Comparison of ENCODE assay signal across 17 cellular contexts in the genomic region with DNA sequence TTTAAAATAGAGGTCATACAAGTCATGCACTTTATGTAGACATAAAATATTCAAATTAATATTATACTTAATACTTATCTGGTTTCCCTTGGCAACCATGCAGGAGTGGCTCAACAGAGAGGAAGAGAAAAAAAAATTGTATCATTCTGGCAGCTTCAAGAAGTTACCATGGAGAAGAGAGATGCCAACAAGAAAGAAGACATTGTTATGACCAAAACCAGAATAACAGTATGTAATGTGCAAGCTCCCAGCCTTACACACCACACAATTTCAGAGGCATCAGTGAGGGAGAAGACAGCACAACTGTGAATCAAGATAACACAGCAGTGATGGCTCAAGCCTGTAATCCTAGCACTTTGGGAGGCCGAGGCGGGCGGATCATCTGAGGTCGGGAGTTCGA.
"Had no signal": no experiment of that assay in that cellular context is flagged by ENCODE, and none has a peak within 500 bp of the region (broad histone marks: within the 10 kb centered on the region; RNA-seq: fewer than 3 reads in every experiment).

No MANE protein-coding gene starts in this region.

- H3K4me1 Mint-ChIP-seq: naive B cell; nephron progenitor cell; stimulated activated naive B cell treated with anti-CD40 and anti-IgM and Interleukin-4, amounts not matched to agents 10 μg/mL and 1 μg/mL and 100 μg/mL, for 72 hours; stimulated activated naive CD8-positive, alpha-beta T cell treated with anti-CD3 and anti-CD28 coated beads, Interleukin-15, amount 100 ng/mL, for 72 hours had no signal

- H3K27ac Mint-ChIP-seq: naive B cell; nephron progenitor cell; stimulated activated naive B cell treated with anti-CD40 and anti-IgM and Interleukin-4, amounts not matched to agents 10 μg/mL and 1 μg/mL and 100 μg/mL, for 72 hours; stimulated activated naive CD8-positive, alpha-beta T cell treated with anti-CD3 and anti-CD28 coated beads, Interleukin-15, amount 100 ng/mL, for 72 hours had no signal

- H3K27me3 Mint-ChIP-seq: stimulated activated naive CD8-positive, alpha-beta T cell treated with anti-CD3 and anti-CD28 coated beads, Interleukin-15, amount 100 ng/mL, for 72 hours had no signal

- FAIRE-seq: kidney had no signal

- H3K36me3 Mint-ChIP-seq: naive B cell; stimulated activated naive B cell treated with anti-CD40 and anti-IgM and Interleukin-4, amounts not matched to agents 10 μg/mL and 1 μg/mL and 100 μg/mL, for 72 hours had no signal

- H3K4me3 Mint-ChIP-seq: naive B cell; nephron progenitor cell; stimulated activated naive B cell treated with anti-CD40 and anti-IgM and Interleukin-4, amounts not matched to agents 10 μg/mL and 1 μg/mL and 100 μg/mL, for 72 hours; stimulated activated naive CD8-positive, alpha-beta T cell treated with anti-CD3 and anti-CD28 coated beads, Interleukin-15, amount 100 ng/mL, for 72 hours had no signal

- DNase-seq: cortex of kidney; dorsolateral prefrontal cortex; effector CD8-positive, alpha-beta T cell; kidney; left cardiac atrium; left ventricle myocardium inferior; lower lobe of right lung; mesenchymal stem cell; naive B cell; nephron progenitor cell; psoas muscle; sigmoid colon; stimulated activated CD4-positive, alpha-beta T cell treated with anti-CD3 and anti-CD28 coated beads, Interleukin-2, amount 100 ng/mL, for 24 hours; stimulated activated CD4-positive, alpha-beta T cell treated with anti-CD3 and anti-CD28 coated beads, Interleukin-4, amount 100 ng/mL, for 4 hours; stimulated activated naive B cell treated with anti-CD40 and anti-IgM and Interleukin-4, amounts not matched to agents 10 μg/mL and 1 μg/mL and 100 μg/mL, for 72 hours; stimulated activated naive CD8-positive, alpha-beta T cell treated with anti-CD3 and anti-CD28 coated beads, Interleukin-15, amount 100 ng/mL, for 72 hours; transverse colon had no signal
